Comparison of ENCODE assay signal across 1 cellular context in the genomic region with DNA sequence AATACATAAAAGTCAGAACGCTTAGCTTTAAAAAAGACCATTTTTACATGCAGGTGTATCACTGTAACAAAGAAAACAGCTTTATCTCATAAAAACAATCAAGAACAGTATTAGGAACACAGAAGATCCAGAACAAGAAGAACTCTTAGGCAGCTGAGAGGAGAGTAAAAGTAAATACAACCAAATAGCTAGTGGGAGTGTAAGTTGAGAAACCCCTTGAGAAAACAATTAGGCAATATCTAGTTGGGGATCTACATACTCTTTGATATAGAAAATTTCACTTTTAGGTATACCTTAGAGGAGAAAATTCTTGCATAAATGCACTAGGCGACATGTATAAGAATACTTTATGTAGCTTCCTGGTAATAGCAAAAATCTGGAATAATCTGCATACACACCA.
TF ChIP-seq lines count a peak whose summit lies in the region.

No MANE protein-coding gene starts in this region.

TF ChIP-seq in IMR-90, 13 proteins besides CTCF, POLR2A, EP300 and RAD21:
- TF ChIP-seq MXI1 (IDR thresholded peaks at IDR 0.05; ENCODE audit: borderline replicate concordance, low read depth, low read length) (no peak), MAFK (IDR thresholded peaks at IDR 0.05; ENCODE audit: low read depth, low read length) (no peak), SMC3 (IDR thresholded peaks at IDR 0.05; ENCODE audit: low read depth, low read length) (no peak), NFE2L2 (IDR thresholded peaks at IDR 0.05; ENCODE audit: low read depth, low read length) (no peak), ELK1 (IDR thresholded peaks at IDR 0.05; ENCODE audit: borderline replicate concordance, low read depth, low read length) (no peak), RCOR1 (IDR thresholded peaks at IDR 0.05; ENCODE audit: insufficient replicate concordance, low read length) (no peak), BHLHE40 (IDR thresholded peaks at IDR 0.05; ENCODE audit: low read depth, low read length) (no peak), MAZ (IDR thresholded peaks at IDR 0.05; ENCODE audit: borderline replicate concordance, low read depth, low read length) (no peak), FOS (IDR thresholded peaks at IDR 0.05; ENCODE audit: low read depth, low read length) (no peak), RFX5 (IDR thresholded peaks at IDR 0.05; ENCODE audit: low read depth, low read length) (no peak), CEBPB (IDR thresholded peaks at IDR 0.05; ENCODE audit: low read depth, low read length) (no peak)
- TF ChIP-seq, protein P1, sequence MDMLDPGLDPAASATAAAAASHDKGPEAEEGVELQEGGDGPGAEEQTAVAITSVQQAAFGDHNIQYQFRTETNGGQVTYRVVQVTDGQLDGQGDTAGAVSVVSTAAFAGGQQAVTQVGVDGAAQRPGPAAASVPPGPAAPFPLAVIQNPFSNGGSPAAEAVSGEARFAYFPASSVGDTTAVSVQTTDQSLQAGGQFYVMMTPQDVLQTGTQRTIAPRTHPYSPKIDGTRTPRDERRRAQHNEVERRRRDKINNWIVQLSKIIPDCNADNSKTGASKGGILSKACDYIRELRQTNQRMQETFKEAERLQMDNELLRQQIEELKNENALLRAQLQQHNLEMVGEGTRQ (IDR thresholded peaks at IDR 0.05; ENCODE audit: low read depth, low read length) = no peak
